22 cellular contexts compared by ENCODE assay signal in the genomic region with DNA sequence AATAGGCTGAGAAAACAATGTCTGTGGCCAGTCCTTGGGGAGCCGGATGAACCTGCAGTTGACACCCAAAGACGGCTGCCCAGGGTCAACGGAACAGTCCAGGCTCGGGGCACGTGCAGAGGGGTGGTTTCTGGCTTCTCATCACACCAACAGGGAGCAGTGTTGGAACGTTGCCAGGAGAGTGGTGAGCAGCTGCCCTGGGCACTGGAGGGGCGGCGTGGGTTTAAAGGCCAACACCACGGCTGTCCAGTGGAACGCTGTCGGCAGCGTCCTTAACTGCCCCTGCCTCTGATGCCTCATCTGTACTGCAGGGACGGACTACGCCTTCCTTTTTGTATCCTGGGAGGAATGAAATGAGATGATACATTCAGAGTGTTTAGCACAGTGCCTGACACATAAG. TPM values are rescaled to one million over a fixed set of nuclear protein-coding genes. Genes with fewer than 3 reads are reported as not detected.
DNase-seq lines count a peak whose midpoint lies in the region; ATAC-seq and TF ChIP-seq lines count a peak whose summit lies in the region.
"Had no signal": no experiment of that assay in that cellular context is flagged by ENCODE, and none has a peak within 500 bp of the region (broad histone marks: within the 10 kb centered on the region; RNA-seq: fewer than 3 reads in every experiment).

No MANE protein-coding gene starts in this region.

- no peaks in the 10 kb centered on the region for H3K9me3 Mint-ChIP-seq in stimulated activated naive B cell treated with anti-CD40 and anti-IgM and Interleukin-4, amounts not matched to agents 10 μg/mL and 1 μg/mL and 100 μg/mL, for 72 hours
- H3K9me3 Mint-ChIP-seq: activated CD8-positive, alpha-beta T cell treated with anti-CD3 and anti-CD28 coated beads for 36 hours; activated T-cell treated with anti-CD3 and anti-CD28 coated beads, Interleukin-2, amount 50 U/mL, for 4 hours; nephron progenitor cell; T-helper 2 cell treated with Interferon-gamma antibody and Interleukin-4, amounts not matched to agents 5 μg/mL and 100 μg/mL, for 36 hours had no signal

- peak overlapping the region in 1 of 2 donors; percentile 41 for H3K27ac ChIP-seq in coronary artery

- ATAC-seq in left cardiac atrium (peak; percentile 29 to 45), GM21390 (IDR thresholded peaks at IDR 0.05; ENCODE audit: unreplicated experiment) (no peak)
- no peak for ATAC-seq in stimulated activated naive B cell treated with anti-CD40 and anti-IgM and Interleukin-4, amounts not matched to agents 10 μg/mL and 1 μg/mL and 100 μg/mL, for 72 hours (replicated peaks)
- ATAC-seq: activated CD8-positive, alpha-beta T cell treated with anti-CD3 and anti-CD28 coated beads for 36 hours; activated T-cell treated with anti-CD3 and anti-CD28 coated beads, Interleukin-2, amount 50 U/mL, for 4 hours had no signal

- no peak overlapping the region for H3K4me3 Mint-ChIP-seq in stimulated activated naive B cell treated with anti-CD40 and anti-IgM and Interleukin-4, amounts not matched to agents 10 μg/mL and 1 μg/mL and 100 μg/mL, for 72 hours
- H3K4me3 Mint-ChIP-seq: activated CD8-positive, alpha-beta T cell treated with anti-CD3 and anti-CD28 coated beads for 36 hours; activated T-cell treated with anti-CD3 and anti-CD28 coated beads, Interleukin-2, amount 50 U/mL, for 4 hours; nephron progenitor cell; T-helper 2 cell treated with Interferon-gamma antibody and Interleukin-4, amounts not matched to agents 5 μg/mL and 100 μg/mL, for 36 hours had no signal

- no peak for TF ChIP-seq CTCF in coronary artery (IDR thresholded peaks at IDR 0.05)

- H3K36me3 Mint-ChIP-seq in stimulated activated naive B cell treated with anti-CD40 and anti-IgM and Interleukin-4, amounts not matched to agents 10 μg/mL and 1 μg/mL and 100 μg/mL, for 72 hours, result no peaks in the 10 kb centered on the region

- intact Hi-C loops in left cardiac atrium (cut with DNase I), result no loop called here
- intact Hi-C loops in cardiac septum (cut with DNase I), result no loop called here

- peaks cover 13 to 30% of the 10 kb centered on the region in 2 donors for H3K4me1 Mint-ChIP-seq in stimulated activated naive B cell treated with anti-CD40 and anti-IgM and Interleukin-4, amounts not matched to agents 10 μg/mL and 1 μg/mL and 100 μg/mL, for 72 hours

- no peak overlapping the region for H3K4me3 ChIP-seq in coronary artery
- H3K4me3 ChIP-seq: psoas muscle had no signal

- H3K27ac Mint-ChIP-seq in stimulated activated naive B cell treated with anti-CD40 and anti-IgM and Interleukin-4, amounts not matched to agents 10 μg/mL and 1 μg/mL and 100 μg/mL, for 72 hours, result no peak overlapping the region
- H3K27ac Mint-ChIP-seq: activated CD8-positive, alpha-beta T cell treated with anti-CD3 and anti-CD28 coated beads for 36 hours; nephron progenitor cell; T-helper 2 cell treated with Interferon-gamma antibody and Interleukin-4, amounts not matched to agents 5 μg/mL and 100 μg/mL, for 36 hours had no signal

- peaks cover 27 to 34% of the 10 kb centered on the region in 2 donors for H3K27me3 Mint-ChIP-seq in stimulated activated naive B cell treated with anti-CD40 and anti-IgM and Interleukin-4, amounts not matched to agents 10 μg/mL and 1 μg/mL and 100 μg/mL, for 72 hours

- DNase-seq in left cardiac atrium (peak; percentile 52), cardiac septum (ENCODE audit: low spot score) (no peak), coronary artery (ENCODE audit: low spot score) (peak; percentile 46), mesenteric fat pad (ENCODE audit: low spot score) (peak; percentile 81), T1000 (lab: John Stamatoyannopoulos, UW) (no peak)
- DNase-seq in stimulated activated naive B cell treated with anti-CD40 and anti-IgM and Interleukin-4, amounts not matched to agents 10 μg/mL and 1 μg/mL and 100 μg/mL, for 72 hours, result no peak
- DNase-seq: activated CD4-positive, CD25-positive, alpha-beta regulatory T cell; activated CD8-positive, alpha-beta T cell treated with anti-CD3 and anti-CD28 coated beads for 36 hours; activated naive CD4-positive, alpha-beta T cell treated with anti-CD3 and anti-CD28 coated beads, Interleukin-2, amount 50 U/mL, for 16 hours; activated T-cell treated with anti-CD3 and anti-CD28 coated beads, Interleukin-2, amount 50 U/mL, for 4 hours; aorta; effector memory CD4-positive, alpha-beta T cell; glutamatergic neuron; mesenchymal stem cell; MV-4-11; NCI-H2029 treated with DMSO at 0.1 percent for 48 hours; NCI-H524; nephron progenitor cell; psoas muscle; stimulated activated CD4-positive, alpha-beta T cell treated with anti-CD3 and anti-CD28 coated beads, Interleukin-4, amount 100 ng/mL, for 4 hours had no signal

RNA-seq across cellular contexts. Expression of gene JCAD, which starts 19.8 kb away (rescaled TPM):
- 10 to 100 TPM; 44.6 to 52.8 TPM for total RNA-seq in left cardiac atrium
- 19.3 TPM for total RNA-seq in cardiac septum
- total RNA-seq in mesenteric fat pad, result 31.7 TPM
- total RNA-seq: activated CD8-positive, alpha-beta T cell treated with anti-CD3 and anti-CD28 coated beads for 36 hours had no signal

Comparison
In these comparisons a context has a peak if more than half of its experiments do, and no peak if none do; other contexts are left out.
1. DNase-seq: peak in left cardiac atrium (single experiment), coronary artery (single experiment) and mesenteric fat pad (single experiment); none in cardiac septum (single experiment), stimulated activated naive B cell treated with anti-CD40 and anti-IgM and Interleukin-4, amounts not matched to agents 10 μg/mL and 1 μg/mL and 100 μg/mL, for 72 hours (single experiment) and T1000 (single experiment).
2. ATAC-seq: peak in left cardiac atrium (2 of 2); none in GM21390 (single experiment) and stimulated activated naive B cell treated with anti-CD40 and anti-IgM and Interleukin-4, amounts not matched to agents 10 μg/mL and 1 μg/mL and 100 μg/mL, for 72 hours (0 of 2).